In the genomic region with DNA sequence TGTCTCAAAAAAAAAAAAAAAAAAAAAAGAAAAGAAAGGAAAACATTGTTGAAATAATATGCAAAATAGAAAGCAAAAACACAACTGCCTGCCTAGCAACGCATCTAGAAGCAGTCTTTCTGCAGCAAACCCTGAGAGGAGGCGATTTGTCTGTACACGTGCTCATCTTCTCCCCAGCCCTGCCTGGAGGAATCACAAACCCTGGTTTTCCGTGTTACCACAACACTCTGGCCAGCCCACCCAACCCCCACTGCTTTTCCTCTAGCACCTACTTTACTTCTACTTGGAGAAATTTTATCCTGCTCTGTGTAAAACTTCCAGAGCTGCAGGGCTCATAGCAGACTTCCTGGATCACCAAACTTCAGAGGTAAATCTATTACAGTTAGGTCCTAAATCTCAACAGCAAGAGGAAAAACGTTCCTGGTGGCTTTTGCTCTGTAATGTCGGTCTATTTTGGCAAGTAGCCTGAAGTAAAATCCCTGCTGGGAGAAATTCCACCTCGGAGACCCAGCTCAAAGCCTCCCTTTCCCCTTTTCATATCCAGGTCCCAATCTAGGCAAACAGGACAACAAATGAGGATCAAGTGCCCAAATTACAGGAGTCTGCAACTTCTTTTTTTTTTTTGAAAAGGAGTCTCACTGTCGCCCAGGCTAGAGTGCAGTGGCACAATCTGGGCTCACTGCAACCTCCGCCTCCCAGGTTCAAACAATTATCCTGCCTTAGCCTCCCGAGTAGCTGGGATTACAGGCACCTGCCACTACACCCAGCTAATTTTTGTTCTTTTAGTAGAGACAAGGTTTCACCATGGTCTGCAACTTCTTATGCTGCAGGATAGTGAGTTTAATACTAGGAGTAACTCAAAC, we compare ENCODE assay signal across 9 cellular contexts.
DNase-seq lines count a peak whose midpoint lies in the region; ATAC-seq and TF ChIP-seq lines count a peak whose summit lies in the region.
"Had no signal": no experiment of that assay in that cellular context is flagged by ENCODE, and none has a peak within 500 bp of the region (broad histone marks: within the 10 kb centered on the region; RNA-seq: fewer than 3 reads in every experiment).

No MANE protein-coding gene starts in this region.

- H3K4me1 ChIP-seq in mesendoderm (ENCODE audit: control insufficient read depth, low read depth, low read length) (peaks cover 7% of the 10 kb centered on the region), upper lobe of right lung (peaks cover 13% of the 10 kb centered on the region)

- peak overlapping the region; percentile 47 for H3K4me3 ChIP-seq in epithelial cell of proximal tubule (ENCODE audit: low read depth, low read length)
- no peak overlapping the region for H3K4me3 ChIP-seq in mesendoderm (ENCODE audit: low read length)
- peak overlapping the region; percentile 38 for H3K4me3 ChIP-seq in upper lobe of right lung

- no peak overlapping the region for H2BK15ac ChIP-seq in mesendoderm (replicated peaks; ENCODE audit: low read depth)

- peak overlapping the region; percentile 90 for H3K4ac ChIP-seq in mesendoderm (ENCODE audit: low read depth, low read length)

- peaks cover under 1% of the 10 kb centered on the region for H3K79me2 ChIP-seq in mesendoderm (ENCODE audit: control insufficient read depth, insufficient read depth, low read length)

- peak overlapping the region; percentile 65 for H2BK120ac ChIP-seq in mesendoderm (ENCODE audit: low read depth, low read length)

- no peak for TF ChIP-seq CTCF in epithelial cell of proximal tubule (conservative IDR thresholded peaks at IDR 0.05; ENCODE audit: low read depth, low read length)
- TF ChIP-seq CTCF in upper lobe of right lung (IDR thresholded peaks at IDR 0.05): no peak

- H2BK5ac ChIP-seq in mesendoderm (ENCODE audit: low read length): peak overlapping the region; percentile 78

- no peaks in the 10 kb centered on the region for H3K9me3 ChIP-seq in upper lobe of right lung

- H3K56ac ChIP-seq in mesendoderm (ENCODE audit: low read length): peak overlapping the region; percentile 73

- intact Hi-C loops in upper lobe of right lung (cut with DNase I): no loop called here

- peak overlapping the region; percentile 95 for H3K18ac ChIP-seq in mesendoderm (ENCODE audit: low read length)

- peak; percentile 47 for DNase-seq in DMS 273 (lab: John Stamatoyannopoulos, UW; ENCODE audit: unreplicated experiment)
- DNase-seq in DMS 273 treated with DMSO at 0.1 percent for 48 hours (lab: John Stamatoyannopoulos, UW): no peak
- DNase-seq in epithelial cell of proximal tubule (ENCODE audit: low read depth): no peak
- peak; percentile 96 for DNase-seq in mesendoderm
- peak; percentile 66 for DNase-seq in upper lobe of right lung
- DNase-seq in NCI-H2029 treated with DMSO at 0.1 percent for 48 hours (lab: John Stamatoyannopoulos, UW): no peak
- DNase-seq: 8988T had no signal

- H3K9ac ChIP-seq in mesendoderm (ENCODE audit: low read length): peak overlapping the region; percentile 70

- no CpG with 5 or more reads among the region's 10 CpGs for WGBS in mesendoderm (ENCODE audit: extremely low coverage, insufficient coverage, low lambda C conversion rate)

- H3K27ac ChIP-seq in mesendoderm (ENCODE audit: low read depth, low read length): peak overlapping the region; percentile 99
- peak overlapping the region; percentile 76 for H3K27ac ChIP-seq in upper lobe of right lung

- no peak overlapping the region for H2AK5ac ChIP-seq in mesendoderm (ENCODE audit: low read length)

- H4K5ac ChIP-seq in mesendoderm (ENCODE audit: low read length): peak overlapping the region; percentile 98

- H3K79me1 ChIP-seq in mesendoderm (ENCODE audit: low read length): peaks cover 4% of the 10 kb centered on the region

- peak overlapping the region; percentile 74 for H3K23ac ChIP-seq in mesendoderm (ENCODE audit: low read length)

- ATAC-seq in upper lobe of right lung (peak; percentile 65), HG03439 (IDR thresholded peaks at IDR 0.05; ENCODE audit: unreplicated experiment) (no peak), HG03175 (IDR thresholded peaks at IDR 0.05; ENCODE audit: unreplicated experiment) (no peak)

- peak overlapping the region; percentile 59 for H3K4me2 ChIP-seq in mesendoderm (ENCODE audit: low read length)

- no peaks in the 10 kb centered on the region for H3K27me3 ChIP-seq in mesendoderm (ENCODE audit: insufficient read depth, low read length, poor library complexity)
- no peaks in the 10 kb centered on the region for H3K27me3 ChIP-seq in upper lobe of right lung

- H3K36me3 ChIP-seq in mesendoderm (ENCODE audit: control insufficient read depth, insufficient read depth, low read length) (no peaks in the 10 kb centered on the region), upper lobe of right lung (no peaks in the 10 kb centered on the region)

- no peak overlapping the region for H4K8ac ChIP-seq in mesendoderm (ENCODE audit: low read depth, low read length)

Comparison
In these comparisons a context has a peak if more than half of its experiments do, and no peak if none do; other contexts are left out.
1. DNase-seq: peak in DMS 273 (single experiment), mesendoderm (single experiment) and upper lobe of right lung (single experiment); none in DMS 273 treated with DMSO at 0.1 percent for 48 hours (single experiment), epithelial cell of proximal tubule (single experiment) and NCI-H2029 treated with DMSO at 0.1 percent for 48 hours (single experiment).